ENCODE assay signal across 8 cellular contexts in the genomic region with DNA sequence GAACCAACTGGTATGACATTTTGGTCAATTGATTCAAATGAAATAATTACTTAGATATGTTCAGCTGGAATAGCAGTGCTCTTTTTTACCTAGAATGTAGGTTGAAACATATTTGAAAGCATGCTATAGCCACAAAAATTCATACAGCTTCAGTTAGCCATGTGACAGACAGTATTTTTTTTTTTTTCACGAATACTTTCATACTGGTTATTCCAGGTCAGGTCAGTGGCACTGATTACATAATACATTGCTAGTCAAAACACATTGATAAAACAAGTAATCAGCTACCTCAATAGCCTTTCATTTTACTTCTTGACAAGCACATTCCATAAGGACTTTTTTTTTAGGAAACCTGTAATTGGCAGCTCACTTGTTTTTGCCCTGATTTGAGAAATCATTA.
"Had no signal": no experiment of that assay in that cellular context is flagged by ENCODE, and none has a peak within 500 bp of the region (broad histone marks: within the 10 kb centered on the region; RNA-seq: fewer than 3 reads in every experiment).

No MANE protein-coding gene starts in this region.

- H3K9me3 Mint-ChIP-seq: GM23338, H9 had no signal

- H3K27ac ChIP-seq: HL-60 had no signal

- H3K4me3 Mint-ChIP-seq: GM23338, H9 had no signal

- H3K4me3 ChIP-seq: GM23338, K562 had no signal

- H3K27ac Mint-ChIP-seq: GM23338, H9 had no signal

- H3K4me2 ChIP-seq: GM23338 had no signal

- DNase-seq: H9, HCEC 1CT, IMR-90 had no signal

- ATAC-seq: GM23338, K562 had no signal

- FAIRE-seq: H1, H54, K562 had no signal

- H2AFZ ChIP-seq: GM23338 had no signal
